Comparison of ENCODE assay signal across 9 cellular contexts in the genomic region with DNA sequence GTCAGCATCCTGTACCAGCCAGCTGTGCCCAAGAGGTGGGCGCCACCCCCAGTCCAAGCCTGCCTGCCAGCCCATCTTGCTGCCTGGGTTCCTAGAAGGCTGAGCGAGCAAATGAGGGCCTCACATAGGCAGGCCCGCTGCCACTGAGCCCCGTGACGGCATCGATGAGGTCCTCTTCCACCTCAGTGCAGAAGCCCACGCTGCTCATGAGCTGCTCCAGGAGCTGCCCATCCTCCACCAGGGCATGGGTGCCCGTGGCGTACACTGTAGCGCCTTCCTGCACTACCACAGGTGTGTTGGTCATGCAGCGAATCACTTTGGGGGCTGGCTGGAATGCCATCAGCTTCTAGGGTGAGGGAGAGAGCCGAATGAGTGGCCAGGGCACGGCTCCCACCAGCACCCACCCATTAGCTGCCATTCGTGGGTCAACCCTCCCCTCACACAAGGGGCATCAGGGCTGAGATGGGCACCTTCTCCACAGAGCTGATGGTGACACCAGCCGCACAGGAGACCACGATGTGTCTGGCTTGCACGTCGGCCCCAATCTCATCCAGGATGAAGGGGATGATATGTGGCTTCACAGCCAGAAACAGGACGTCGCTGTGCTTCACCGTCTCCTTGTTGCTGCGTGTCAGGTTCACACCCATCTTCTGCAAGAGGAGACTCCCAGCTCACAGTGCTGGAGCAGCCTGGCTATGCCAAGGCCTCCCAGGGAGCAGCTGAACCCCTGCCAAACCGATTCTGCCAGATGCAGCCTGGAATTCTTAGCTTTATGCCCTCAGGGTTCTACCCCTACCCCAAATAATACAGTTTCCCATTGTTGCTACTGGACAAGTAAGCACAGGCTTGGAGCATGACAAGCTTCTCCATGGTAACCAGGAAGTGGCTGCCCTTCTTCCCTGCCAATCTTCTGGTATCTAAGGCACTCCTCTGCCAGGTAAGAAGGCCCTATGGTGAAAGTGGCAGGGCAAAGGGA. TPM values are rescaled to one million over a fixed set of nuclear protein-coding genes. Genes with fewer than 3 reads are reported as not detected.
DNase-seq lines count a peak whose midpoint lies in the region; ATAC-seq lines count a peak whose summit lies in the region.
"Had no signal": no experiment of that assay in that cellular context is flagged by ENCODE, and none has a peak within 500 bp of the region (broad histone marks: within the 10 kb centered on the region; RNA-seq: fewer than 3 reads in every experiment).

No MANE protein-coding gene starts in this region.

- peak overlapping the region; percentile 96 for H3K4me3 Mint-ChIP-seq in activated naive CD8-positive, alpha-beta T cell treated with anti-CD3 and anti-CD28 coated beads, Interleukin-2, amount 10 ng/mL, durations not matched to agents 7 days and 5 days
- peak overlapping the region; percentile 15 to 98 (median 96) for H3K4me3 Mint-ChIP-seq in naive thymus-derived CD8-positive, alpha-beta T cell

- no peak for ATAC-seq in activated naive CD8-positive, alpha-beta T cell treated with anti-CD3 and anti-CD28 coated beads, Interleukin-2, amount 10 ng/mL, durations not matched to agents 7 days and 5 days (ENCODE audit: low read depth)
- no peak for ATAC-seq in naive thymus-derived CD8-positive, alpha-beta T cell
- ATAC-seq in HG02840 (IDR thresholded peaks at IDR 0.05; ENCODE audit: low FRiP score, unreplicated experiment), result no peak
- ATAC-seq in GM19328 (IDR thresholded peaks at IDR 0.05; ENCODE audit: unreplicated experiment), result no peak
- ATAC-seq in GM18861 (IDR thresholded peaks at IDR 0.05; ENCODE audit: unreplicated experiment), result no peak

- H3K36me3 Mint-ChIP-seq in activated naive CD8-positive, alpha-beta T cell treated with anti-CD3 and anti-CD28 coated beads, Interleukin-2, amount 10 ng/mL, durations not matched to agents 7 days and 5 days, result peaks cover 29% of the 10 kb centered on the region
- H3K36me3 Mint-ChIP-seq in naive thymus-derived CD8-positive, alpha-beta T cell, result peaks cover 4 to 51% (median 10%) of the 10 kb centered on the region in 3 donors

- peak overlapping the region; percentile 48 for H3K27ac Mint-ChIP-seq in activated naive CD8-positive, alpha-beta T cell treated with anti-CD3 and anti-CD28 coated beads, Interleukin-2, amount 10 ng/mL, durations not matched to agents 7 days and 5 days
- peak overlapping the region; percentile 37 to 97 (median 88) for H3K27ac Mint-ChIP-seq in naive thymus-derived CD8-positive, alpha-beta T cell

- POLR2A ChIA-PET in activated naive CD8-positive, alpha-beta T cell treated with anti-CD3 and anti-CD28 coated beads, Interleukin-2, amount 10 ng/mL, durations not matched to agents 7 days and 5 days (lab: Charles Lee), result interaction anchor here (1.1 to 3.7 kb wide), 6 partner anchors 14 to 144 kb away, joined by 3 to 33 read pairs (median 6); a partner anchor contains a TSS
- POLR2A ChIA-PET in naive thymus-derived CD8-positive, alpha-beta T cell (lab: Charles Lee), result interaction anchor here (0.9 to 9.0 kb wide), 10 partner anchors 11 to 477 kb away, joined by 3 to 94 read pairs (median 6); a partner anchor contains a TSS

- peak; percentile 81 for DNase-seq in DMS153 treated with DMSO at 0.1 percent for 48 hours (lab: John Stamatoyannopoulos, UW; ENCODE audit: unreplicated experiment)
- peak; percentile 44 for DNase-seq in NCI-H1048 (lab: John Stamatoyannopoulos, UW)
- no peak for DNase-seq in activated naive CD8-positive, alpha-beta T cell treated with anti-CD3 and anti-CD28 coated beads, Interleukin-2, amount 10 ng/mL, durations not matched to agents 7 days and 5 days
- DNase-seq in naive thymus-derived CD8-positive, alpha-beta T cell, result no peak
- no peak for DNase-seq in OCI-M1 (lab: John Stamatoyannopoulos, UW)
- DNase-seq: midbrain had no signal

- no peaks in the 10 kb centered on the region for H3K9me3 Mint-ChIP-seq in activated naive CD8-positive, alpha-beta T cell treated with anti-CD3 and anti-CD28 coated beads, Interleukin-2, amount 10 ng/mL, durations not matched to agents 7 days and 5 days
- no peaks in the 10 kb centered on the region for H3K9me3 Mint-ChIP-seq in naive thymus-derived CD8-positive, alpha-beta T cell

- no peaks in the 10 kb centered on the region for H3K27me3 Mint-ChIP-seq in activated naive CD8-positive, alpha-beta T cell treated with anti-CD3 and anti-CD28 coated beads, Interleukin-2, amount 10 ng/mL, durations not matched to agents 7 days and 5 days
- no peaks in the 10 kb centered on the region for H3K27me3 Mint-ChIP-seq in naive thymus-derived CD8-positive, alpha-beta T cell

- peaks cover 34% of the 10 kb centered on the region for H3K4me1 Mint-ChIP-seq in activated naive CD8-positive, alpha-beta T cell treated with anti-CD3 and anti-CD28 coated beads, Interleukin-2, amount 10 ng/mL, durations not matched to agents 7 days and 5 days
- peaks cover 26 to 65% (median 61%) of the 10 kb centered on the region in 4 donors for H3K4me1 Mint-ChIP-seq in naive thymus-derived CD8-positive, alpha-beta T cell

RNA-seq across cellular contexts. Expression of a gene that starts 2.0 kb away (rescaled TPM):
- 100 to 1,000 TPM; 118 to 125 TPM for total RNA-seq in activated naive CD8-positive, alpha-beta T cell treated with anti-CD3 and anti-CD28 coated beads, Interleukin-2, amount 10 ng/mL, durations not matched to agents 7 days and 5 days
- 100 to 1,000 TPM; 132 to 153 TPM for total RNA-seq in naive thymus-derived CD8-positive, alpha-beta T cell
- 100 to 1,000 TPM in 2 of 3 donors, 10 to 100 TPM in 1; 75.0 to 152 (median 121) TPM for polyA plus RNA-seq in naive thymus-derived CD8-positive, alpha-beta T cell

RNA-seq across cellular contexts. Expression of a gene that starts 19.0 kb away (rescaled TPM):
- not detected for total RNA-seq in activated naive CD8-positive, alpha-beta T cell treated with anti-CD3 and anti-CD28 coated beads, Interleukin-2, amount 10 ng/mL, durations not matched to agents 7 days and 5 days
- total RNA-seq in naive thymus-derived CD8-positive, alpha-beta T cell, result not detected
- under 1 TPM; 0.19 to 0.75 (median 0.64) TPM for polyA plus RNA-seq in naive thymus-derived CD8-positive, alpha-beta T cell

RNA-seq across cellular contexts. Expression of a gene that starts 33.1 kb away (rescaled TPM):
- total RNA-seq in activated naive CD8-positive, alpha-beta T cell treated with anti-CD3 and anti-CD28 coated beads, Interleukin-2, amount 10 ng/mL, durations not matched to agents 7 days and 5 days, result under 1 TPM in 1 of 2 experiments, not detected in 1; 0.19 TPM
- not detected for total RNA-seq in naive thymus-derived CD8-positive, alpha-beta T cell
- polyA plus RNA-seq in naive thymus-derived CD8-positive, alpha-beta T cell, result under 1 TPM in 1 of 3 donors, not detected in 2; 0.22 TPM

RNA-seq across cellular contexts. Expression of a gene that starts 39.8 kb away (rescaled TPM):
- 100 to 1,000 TPM; 196 to 198 TPM for total RNA-seq in activated naive CD8-positive, alpha-beta T cell treated with anti-CD3 and anti-CD28 coated beads, Interleukin-2, amount 10 ng/mL, durations not matched to agents 7 days and 5 days
- total RNA-seq in naive thymus-derived CD8-positive, alpha-beta T cell, result 100 to 1,000 TPM; 427 to 436 TPM
- 10 to 100 TPM; 34.4 to 53.5 (median 45.1) TPM for polyA plus RNA-seq in naive thymus-derived CD8-positive, alpha-beta T cell

Comparison
In these comparisons a context has a peak if more than half of its experiments do, and no peak if none do; other contexts are left out.
1. DNase-seq: peak in DMS153 treated with DMSO at 0.1 percent for 48 hours (single experiment) and NCI-H1048 (single experiment); none in activated naive CD8-positive, alpha-beta T cell treated with anti-CD3 and anti-CD28 coated beads, Interleukin-2, amount 10 ng/mL, durations not matched to agents 7 days and 5 days (single experiment), naive thymus-derived CD8-positive, alpha-beta T cell (0 of 10) and OCI-M1 (single experiment).